In genomic region chr16:31099860-31100638, GRCh38 we compare ENCODE assay signal across 1 cellular context.
TF ChIP-seq lines count a peak whose summit lies in the region.

No MANE protein-coding gene starts in this region.

TF ChIP-seq in K562, 482 proteins besides CTCF, POLR2A, EP300 and RAD21 (continued from another document and continues in another):
- no peak for TF ChIP-seq CUX1 (CRISPR knock-in tag; IDR thresholded peaks at IDR 0.05)
- no peak for TF ChIP-seq CHD2 (IDR thresholded peaks at IDR 0.05; ENCODE audit: low read depth, low read length)
- no peak for TF ChIP-seq ZNF644 (tag; IDR thresholded peaks at IDR 0.05; ENCODE audit: low read depth)
- no peak for TF ChIP-seq ETV6 (IDR thresholded peaks at IDR 0.05; ENCODE audit: borderline replicate concordance in 1 of 2, low read depth in 2 of 2, low read length in 1 of 2)
- no peak for TF ChIP-seq ETV6 (CRISPR knock-in tag; IDR thresholded peaks at IDR 0.05; ENCODE audit: borderline replicate concordance)
- TF ChIP-seq HBP1 (CRISPR knock-in tag; IDR thresholded peaks at IDR 0.05): no peak
- 0 out of 2 replicates have a peak, but pooled peaks have one; percentile 17 for TF ChIP-seq FOSL1 (tag; conservative IDR thresholded peaks at IDR 0.05)
- TF ChIP-seq CBFA2T3 (IDR thresholded peaks at IDR 0.05): peak; percentile 44
- no peak for TF ChIP-seq NR2C1 (IDR thresholded peaks at IDR 0.05)
- no peak for TF ChIP-seq NR2C1 (tag; IDR thresholded peaks at IDR 0.05)
- TF ChIP-seq SMARCB1 (IDR thresholded peaks at IDR 0.05; ENCODE audit: insufficient read length, low read depth): no peak
- TF ChIP-seq MYC (IDR thresholded peaks at IDR 0.05; ENCODE audit: low read depth, low read length): no peak
- no peak for TF ChIP-seq MYC (CRISPR knock-in tag; IDR thresholded peaks at IDR 0.05; ENCODE audit: borderline replicate concordance, low read depth)
- TF ChIP-seq SUPT5H (IDR thresholded peaks at IDR 0.05): no peak
- no peak for TF ChIP-seq SMARCC2 (IDR thresholded peaks at IDR 0.05; ENCODE audit: low read depth)
- no peak for TF ChIP-seq ZNF134 (CRISPR knock-in tag; conservative IDR thresholded peaks at IDR 0.05)
- no peak for TF ChIP-seq RB1 (IDR thresholded peaks at IDR 0.05; ENCODE audit: low read depth)
- no peak for TF ChIP-seq MXI1 (IDR thresholded peaks at IDR 0.05; ENCODE audit: low read depth, low read length)
- no peak for TF ChIP-seq MBD1 (CRISPR knock-in tag; IDR thresholded peaks at IDR 0.05)
- TF ChIP-seq HINFP (tag; conservative IDR thresholded peaks at IDR 0.05; ENCODE audit: low read depth): no peak
- no peak for TF ChIP-seq HLTF (IDR thresholded peaks at IDR 0.05)
- no peak for TF ChIP-seq TCF15 (CRISPR knock-in tag; IDR thresholded peaks at IDR 0.05)
- no peak for TF ChIP-seq ZNF76 (CRISPR knock-in tag; IDR thresholded peaks at IDR 0.05; ENCODE audit: borderline replicate concordance)
- peak; percentile 35; the same call in 1 of the 2 replicates for TF ChIP-seq ATF3 (IDR thresholded peaks at IDR 0.05)
- no peak for TF ChIP-seq ATF3 (CRISPR knock-in tag; conservative IDR thresholded peaks at IDR 0.05)
- no peak for TF ChIP-seq ZNF551 (CRISPR knock-in tag; IDR thresholded peaks at IDR 0.05)
- TF ChIP-seq RBFOX2 (IDR thresholded peaks at IDR 0.05; ENCODE audit: low read depth, low read length): no peak
- TF ChIP-seq HDGF (IDR thresholded peaks at IDR 0.05): no peak
- TF ChIP-seq THRB (CRISPR knock-in tag; conservative IDR thresholded peaks at IDR 0.05): no peak
- TF ChIP-seq CBX8 (IDR thresholded peaks at IDR 0.05; ENCODE audit: borderline replicate concordance, extremely low read depth, low read depth, low read length, poor library complexity, severe bottlenecking): no peak
- peak; percentile 71 to 93 for TF ChIP-seq FOXA3 (CRISPR knock-in tag; conservative IDR thresholded peaks at IDR 0.05 in 1 of 2, IDR thresholded peaks at IDR 0.05 in 1 of 2)
- no peak for TF ChIP-seq E2F1 (CRISPR knock-in tag; IDR thresholded peaks at IDR 0.05)
- no peak for TF ChIP-seq ZC3H11A (IDR thresholded peaks at IDR 0.05; ENCODE audit: low read depth, low read length)
- TF ChIP-seq ELF2 (CRISPR knock-in tag; IDR thresholded peaks at IDR 0.05): no peak
- no peak for TF ChIP-seq ZNF695 (CRISPR knock-in tag; IDR thresholded peaks at IDR 0.05)
- no peak for TF ChIP-seq RBM15 (IDR thresholded peaks at IDR 0.05; ENCODE audit: insufficient read depth, low read length)
- TF ChIP-seq RBM14 (IDR thresholded peaks at IDR 0.05; ENCODE audit: borderline replicate concordance, insufficient read depth, low read depth, low read length): no peak
- TF ChIP-seq NFE2 (IDR thresholded peaks at IDR 0.05; ENCODE audit: low read depth): peak; percentile 57; the same call in 1 of the 2 replicates
- no peak for TF ChIP-seq ZNF717 (CRISPR knock-in tag; IDR thresholded peaks at IDR 0.05)
- no peak for TF ChIP-seq ZNF232 (CRISPR knock-in tag; IDR thresholded peaks at IDR 0.05)
- TF ChIP-seq ZBTB8A (IDR thresholded peaks at IDR 0.05; ENCODE audit: partially characterized antibody): no peak
- peak; percentile 42; the same call in 1 of the 2 replicates for TF ChIP-seq C11orf30 (IDR thresholded peaks at IDR 0.05; ENCODE audit: low read depth)
- no peak for TF ChIP-seq VEZF1 (CRISPR knock-in tag; IDR thresholded peaks at IDR 0.05)
- peak; percentile 56 for TF ChIP-seq SOX6 (IDR thresholded peaks at IDR 0.05)
- TF ChIP-seq ARID3A (IDR thresholded peaks at IDR 0.05; ENCODE audit: borderline replicate concordance, low read depth, low read length): no peak
- peak; percentile 25 to 57; a peak in 2 of 4 replicates for TF ChIP-seq MNT (conservative IDR thresholded peaks at IDR 0.05)
- TF ChIP-seq SMARCA4 (IDR thresholded peaks at IDR 0.05): 0 out of 2 replicates have a peak, but pooled peaks have one; percentile 36
- peak; percentile 83 for TF ChIP-seq FOXA1 (IDR thresholded peaks at IDR 0.05; ENCODE audit: borderline replicate concordance)
